ENCODE assay signal across 8 cellular contexts in the genomic region with DNA sequence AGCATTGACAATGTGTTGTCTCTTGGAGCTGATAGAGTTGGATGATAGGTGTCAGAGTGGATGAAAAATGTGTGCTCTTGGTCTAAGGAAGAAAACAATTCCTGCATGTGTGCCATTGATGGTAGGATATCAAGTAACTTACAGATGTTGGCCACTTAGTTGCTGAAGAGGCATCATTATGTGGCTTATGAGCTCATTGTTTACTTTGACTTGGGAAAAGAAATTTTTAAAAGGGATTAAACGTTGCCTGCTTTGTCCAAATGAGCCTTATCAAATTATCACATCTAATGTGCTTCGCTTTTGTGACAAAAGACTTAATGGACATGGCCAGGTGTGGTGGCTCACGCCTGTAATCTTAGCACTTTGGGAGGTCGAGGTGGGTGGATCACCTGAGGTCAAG.
A peak's percentile ranks its signal among the peaks of the same experiment; 100 is the strongest.
DNase-seq lines count a peak whose midpoint lies in the region; ATAC-seq and TF ChIP-seq lines count a peak whose summit lies in the region.
"Not testable (repeated sequence)": the region's sequence is repeated elsewhere in the genome, so short reads cannot be mapped to it uniquely, and the experiment has no call there.

No MANE protein-coding gene starts in this region.

- H3K23ac ChIP-seq in IMR-90 (ENCODE audit: low read depth, low read length), result not testable (repeated sequence)

- intact Hi-C loops in IMR-90 (cut with micrococcal nuclease), result not testable (repeated sequence)

- ATAC-seq in IMR-90 (ENCODE audit: low read depth); stimulated activated naive B cell treated with anti-CD40 and anti-IgM and Interleukin-4, amounts not matched to agents 10 μg/mL and 1 μg/mL and 100 μg/mL, for 72 hours (replicated peaks): not testable (repeated sequence)

- not testable (repeated sequence) for H4K20me1 ChIP-seq in IMR-90 (ENCODE audit: insufficient read depth, low read length)

- not testable (repeated sequence) for H3K27ac ChIP-seq in IMR-90 (ENCODE audit: insufficient read depth, low read length)

- H4K8ac ChIP-seq in IMR-90 (ENCODE audit: low read depth in 2 of 2, low read length in 2 of 2), result not testable (repeated sequence)

- not testable (repeated sequence) for H3K9me3 Mint-ChIP-seq in stimulated activated naive B cell treated with anti-CD40 and anti-IgM and Interleukin-4, amounts not matched to agents 10 μg/mL and 1 μg/mL and 100 μg/mL, for 72 hours

- BruUV-seq in IMR-90 (replicated peaks; lab: Mats Ljungman, UMichigan), result not testable (repeated sequence)

- not testable (repeated sequence) for H3K9me3 ChIP-seq in IMR-90 (ENCODE audit: control insufficient read depth, insufficient read depth, low read length)

- not testable (repeated sequence) for H3K4ac ChIP-seq in IMR-90 (ENCODE audit: low read depth, low read length)

- peaks cover 22 to 30% of the 10 kb centered on the region in 2 donors for H3K27me3 Mint-ChIP-seq in stimulated activated naive B cell treated with anti-CD40 and anti-IgM and Interleukin-4, amounts not matched to agents 10 μg/mL and 1 μg/mL and 100 μg/mL, for 72 hours

- 0 out of 2 replicates have a peak overlapping the region, but pooled peaks have one; percentile 53 for H2BK20ac ChIP-seq in IMR-90 (ENCODE audit: low read depth, low read length)

- H3K14ac ChIP-seq in IMR-90 (replicated peaks; ENCODE audit: low read depth, low read length), result not testable (repeated sequence)

- peak overlapping the region; percentile 59; the same call in 1 of the 2 replicates for H2AK5ac ChIP-seq in IMR-90 (ENCODE audit: low read depth, low read length)

- not testable (repeated sequence) for H3K4me3 ChIP-seq in IMR-90 (ENCODE audit: insufficient read depth, low read depth, low read length)

- H3K4me2 ChIP-seq in IMR-90 (ENCODE audit: low read depth, low read length), result not testable (repeated sequence)

- in situ Hi-C loops in IMR-90 (cut with MboI; ENCODE audit: low sequenced_read_pairs), result not testable (repeated sequence)

- not testable (repeated sequence) for H3K4me3 Mint-ChIP-seq in stimulated activated naive B cell treated with anti-CD40 and anti-IgM and Interleukin-4, amounts not matched to agents 10 μg/mL and 1 μg/mL and 100 μg/mL, for 72 hours

- H2AFZ ChIP-seq in IMR-90 (replicated peaks; ENCODE audit: low read length, poor library complexity), result not testable (repeated sequence)

- H2BK15ac ChIP-seq in IMR-90 (ENCODE audit: low read depth, low read length), result not testable (repeated sequence)

- H4K5ac ChIP-seq in IMR-90 (ENCODE audit: low read depth, low read length), result not testable (repeated sequence)

- TF ChIP-seq POLR2A in IMR-90 (IDR thresholded peaks at IDR 0.05; ENCODE audit: low read depth, low read length), result not testable (repeated sequence)

- H3K9me1 ChIP-seq in IMR-90 (ENCODE audit: insufficient read depth, low read length), result not testable (repeated sequence)

- not testable (repeated sequence) for H3K9ac ChIP-seq in IMR-90 (ENCODE audit: low read depth, low read length)

- dilution Hi-C loops in IMR-90 (cut with HindIII; ENCODE audit: low sequenced_read_pairs, unreplicated experiment), result not testable (repeated sequence)

- CTCF ChIA-PET in IMR-90 (lab: Yijun Ruan, JAX), result not testable (repeated sequence)

- peaks cover 23 to 38% of the 10 kb centered on the region in 2 donors for H3K4me1 Mint-ChIP-seq in stimulated activated naive B cell treated with anti-CD40 and anti-IgM and Interleukin-4, amounts not matched to agents 10 μg/mL and 1 μg/mL and 100 μg/mL, for 72 hours

- DNase-seq in DMS53 treated with DMSO at 0.1 percent for 48 hours (lab: John Stamatoyannopoulos, UW; ENCODE audit: unreplicated experiment) (peak; percentile 27), IMR-90 (peak; percentile 59), NCI-H2029 (lab: John Stamatoyannopoulos, UW) (peak; percentile 41), NCI-H2196 treated with DMSO at 0.1 percent for 48 hours (lab: John Stamatoyannopoulos, UW; ENCODE audit: unreplicated experiment) (peak; percentile 1), NCI-H748 (lab: John Stamatoyannopoulos, UW; ENCODE audit: unreplicated experiment) (peak; percentile 96), SHP77 treated with DMSO at 0.1 percent for 48 hours (lab: John Stamatoyannopoulos, UW) (peak; percentile 8), fibroblast of gingiva (ENCODE audit: low read depth) (peak; percentile 2)
- not testable (repeated sequence) for DNase-seq in stimulated activated naive B cell treated with anti-CD40 and anti-IgM and Interleukin-4, amounts not matched to agents 10 μg/mL and 1 μg/mL and 100 μg/mL, for 72 hours

- not testable (repeated sequence) for H4K91ac ChIP-seq in IMR-90 (ENCODE audit: insufficient read depth, low read depth, low read length)

- not testable (repeated sequence) for H3K36me3 ChIP-seq in IMR-90 (ENCODE audit: control insufficient read depth, insufficient read depth, low read length)

- not testable (repeated sequence) for TF ChIP-seq CTCF in IMR-90 (conservative IDR thresholded peaks at IDR 0.05; ENCODE audit: low read depth, low read length)

- TF ChIP-seq RAD21 in IMR-90 (IDR thresholded peaks at IDR 0.05; ENCODE audit: low read length), result not testable (repeated sequence)

- not testable (repeated sequence) for H3K4me1 ChIP-seq in IMR-90 (ENCODE audit: control insufficient read depth, insufficient read depth, low read length)

- not testable (repeated sequence) for H3K36me3 Mint-ChIP-seq in stimulated activated naive B cell treated with anti-CD40 and anti-IgM and Interleukin-4, amounts not matched to agents 10 μg/mL and 1 μg/mL and 100 μg/mL, for 72 hours

- POLR2A ChIA-PET in IMR-90 (lab: Charles Lee; ENCODE audit: unreplicated experiment), result not testable (repeated sequence)

- H2BK5ac ChIP-seq in IMR-90 (ENCODE audit: low read depth, low read length, poor library complexity, severe bottlenecking), result not testable (repeated sequence)

- H3K56ac ChIP-seq in IMR-90 (ENCODE audit: extremely low read depth, insufficient read depth, low read length), result not testable (repeated sequence)

- not testable (repeated sequence) for H2BK120ac ChIP-seq in IMR-90 (ENCODE audit: low read depth, low read length)

- H3K79me1 ChIP-seq in IMR-90 (ENCODE audit: low read depth in 1 of 2, low read length in 2 of 2), result not testable (repeated sequence)

- WGBS in IMR-90 (ENCODE audit: extremely low coverage in 2 of 2, insufficient read length in 1 of 2), 2 experiments, result 80% methylated on average over 1 of the region's 4 CpGs; no CpG with 5 or more reads in 1 of the 2 experiments

- not testable (repeated sequence) for H2AK9ac ChIP-seq in IMR-90 (replicated peaks; ENCODE audit: low read depth, low read length, poor library complexity)

- not testable (repeated sequence) for H3K18ac ChIP-seq in IMR-90 (ENCODE audit: low read depth, low read length)

- H3K27ac Mint-ChIP-seq in stimulated activated naive B cell treated with anti-CD40 and anti-IgM and Interleukin-4, amounts not matched to agents 10 μg/mL and 1 μg/mL and 100 μg/mL, for 72 hours, result peak overlapping the region; percentile 9

- not testable (repeated sequence) for H3K27me3 ChIP-seq in IMR-90 (ENCODE audit: control insufficient read depth, insufficient read depth, low read length)
